ENCODE assay signal across 11 cellular contexts in the genomic region with DNA sequence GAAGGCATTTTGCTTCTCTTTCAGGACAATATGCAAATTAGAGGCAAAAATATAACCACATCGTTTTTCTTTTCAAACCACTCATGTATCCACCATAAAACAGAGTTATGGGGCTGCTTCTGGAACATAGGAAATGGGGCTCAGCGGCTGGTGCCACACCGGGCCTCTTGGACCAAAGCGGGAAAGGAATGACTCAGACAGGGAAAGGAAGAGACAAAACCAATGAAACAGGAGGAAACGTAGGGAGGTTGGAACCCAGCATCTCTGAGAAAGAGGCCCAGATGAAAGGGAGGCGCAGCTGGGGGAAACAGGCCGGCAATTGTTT. TPM values are rescaled to one million over a fixed set of nuclear protein-coding genes. Genes with fewer than 3 reads are reported as not detected.
DNase-seq lines count a peak whose midpoint lies in the region; ATAC-seq and TF ChIP-seq lines count a peak whose summit lies in the region.
"Had no signal": no experiment of that assay in that cellular context is flagged by ENCODE, and none has a peak within 500 bp of the region (broad histone marks: within the 10 kb centered on the region; RNA-seq: fewer than 3 reads in every experiment).

No MANE protein-coding gene starts in this region.

- H3K79me2 ChIP-seq in H9 (ENCODE audit: insufficient read depth, low read length), result no peaks in the 10 kb centered on the region

- H2BK120ac ChIP-seq in H9 (ENCODE audit: low read depth, low read length, poor library complexity, severe bottlenecking), result no peak overlapping the region

- peak overlapping the region in 1 of 2 experiments; percentile 2; a peak in 2 of 5 replicates for H3K4me3 Mint-ChIP-seq in H9
- H3K4me3 Mint-ChIP-seq: activated naive CD8-positive, alpha-beta T cell treated with anti-CD3 and anti-CD28 coated beads, Interleukin-2, amount 10 ng/mL, durations not matched to agents 7 days and 5 days had no signal

- 51% methylated on average over 7 of the region's 7 CpGs for WGBS in esophagus muscularis mucosa
- WGBS in prostate gland, result 39% methylated on average over 7 of the region's 7 CpGs
- WGBS in H9 (ENCODE audit: extremely low coverage, insufficient read length, low lambda C conversion rate), result no CpG with 5 or more reads among the region's 7 CpGs

- H3K4me2 ChIP-seq in BLaER1 treated with 17β-estradiol and CSF1 and Interleukin-3, amounts not matched to agents 10 nM and 100 nM, result peak overlapping the region; percentile 40 to 91 (median 77)
- no peak overlapping the region for H3K4me2 ChIP-seq in H9 (ENCODE audit: insufficient read depth, insufficient read length, low read length)

- H3K23ac ChIP-seq in H9 (ENCODE audit: insufficient read length, low read depth, low read length), result no peak overlapping the region

- no peak overlapping the region for H2BK15ac ChIP-seq in H9 (ENCODE audit: low read depth, low read length)

- TF ChIP-seq CTCF in esophagus muscularis mucosa (IDR thresholded peaks at IDR 0.05), result no peak
- no peak for TF ChIP-seq CTCF in prostate gland (IDR thresholded peaks at IDR 0.05)
- no peak for TF ChIP-seq CTCF in H9 (conservative IDR thresholded peaks at IDR 0.05)

- no peak overlapping the region; the same call in 1 of the 2 replicates for H3K14ac ChIP-seq in H9 (ENCODE audit: insufficient read depth, low read length)

- no peak overlapping the region for H2BK12ac ChIP-seq in H9 (ENCODE audit: insufficient read length, low read depth, low read length)

- H4K5ac ChIP-seq in H9 (ENCODE audit: insufficient read length, low read depth, low read length), result no peak overlapping the region

- H4K8ac ChIP-seq in H9 (replicated peaks; ENCODE audit: insufficient read length, low read depth, low read length), result no peak overlapping the region

- H3K9me3 ChIP-seq in BLaER1 treated with 17β-estradiol and CSF1 and Interleukin-3, amounts not matched to agents 10 nM and 100 nM (replicated peaks in 1 of 11), result no peaks in the 10 kb centered on the region
- no peaks in the 10 kb centered on the region for H3K9me3 ChIP-seq in esophagus muscularis mucosa
- H3K9me3 ChIP-seq in prostate gland, result no peaks in the 10 kb centered on the region
- no peaks in the 10 kb centered on the region for H3K9me3 ChIP-seq in H9 (ENCODE audit: control insufficient read depth, low read depth, low read length)

- peaks cover 0 to 17% (median 0%) of the 10 kb centered on the region in 11 experiments; a peak in 3 of 22 replicates for H3K27me3 ChIP-seq in BLaER1 treated with 17β-estradiol and CSF1 and Interleukin-3, amounts not matched to agents 10 nM and 100 nM
- no peaks in the 10 kb centered on the region for H3K27me3 ChIP-seq in esophagus muscularis mucosa
- H3K27me3 ChIP-seq in prostate gland (replicated peaks; ENCODE audit: insufficient read depth), result no peaks in the 10 kb centered on the region
- no peaks in the 10 kb centered on the region; the same call in 1 of the 2 replicates for H3K27me3 ChIP-seq in H9 (ENCODE audit: insufficient read depth, low read length)

- no peaks in the 10 kb centered on the region for H3K79me1 ChIP-seq in H9 (ENCODE audit: insufficient read depth, low read depth, low read length, poor library complexity, severe bottlenecking)

- no peaks in the 10 kb centered on the region for H3K23me2 ChIP-seq in H9 (ENCODE audit: insufficient read length, low read depth, low read length, poor library complexity, severe bottlenecking)

- intact Hi-C loops in esophagus muscularis mucosa (cut with DNase I), result no loop called here
- intact Hi-C loops in prostate gland (cut with DNase I), result loop anchor here (5.0 kb wide), 1 partner anchor 34 kb away; no protein-coding TSS in a partner anchor

- DNase-seq in esophagus muscularis mucosa (ENCODE audit: extremely low spot score) (no peak), prostate gland (ENCODE audit: low spot score) (no peak), NCI-H2029 treated with DMSO at 0.1 percent for 48 hours (lab: John Stamatoyannopoulos, UW) (no peak), H9 (no peak)
- no peak for DNase-seq in stimulated activated CD4-positive, alpha-beta T cell treated with anti-CD3 and anti-CD28 coated beads, Interleukin-2, amount 100 ng/mL, for 24 hours
- DNase-seq: activated naive CD8-positive, alpha-beta T cell treated with anti-CD3 and anti-CD28 coated beads, Interleukin-2, amount 10 ng/mL, durations not matched to agents 7 days and 5 days; AML-193; SIG-M5 had no signal

- no peak overlapping the region for H2BK20ac ChIP-seq in H9 (ENCODE audit: low read depth, low read length, poor library complexity, severe bottlenecking)

- H4K20me1 ChIP-seq in BLaER1 treated with 17β-estradiol and CSF1 and Interleukin-3, amounts not matched to agents 10 nM and 100 nM, result peaks cover 0 to 42% (median 7%) of the 10 kb centered on the region in 11 experiments; a peak in 9 of 22 replicates
- H4K20me1 ChIP-seq in H9 (ENCODE audit: control insufficient read depth, insufficient read depth, insufficient read length), result no peaks in the 10 kb centered on the region

- H3K4ac ChIP-seq in H9 (ENCODE audit: low read depth, low read length), result no peak overlapping the region

- no peaks in the 10 kb centered on the region; a peak in 1 of 7 replicates for H3K36me3 Mint-ChIP-seq in H9 (ENCODE audit: insufficient read depth in 1 of 3, low read depth in 3 of 3)
- H3K36me3 Mint-ChIP-seq: activated naive CD8-positive, alpha-beta T cell treated with anti-CD3 and anti-CD28 coated beads, Interleukin-2, amount 10 ng/mL, durations not matched to agents 7 days and 5 days had no signal

- peak overlapping the region in 1 of 11 experiments; percentile 35; a peak in 1 of 22 replicates for H3K9ac ChIP-seq in BLaER1 treated with 17β-estradiol and CSF1 and Interleukin-3, amounts not matched to agents 10 nM and 100 nM
- H3K9ac ChIP-seq in H9 (ENCODE audit: extremely low read depth, insufficient read length, low read length), result no peak overlapping the region

- H3K18ac ChIP-seq in H9 (ENCODE audit: insufficient read length, low read depth, low read length), result no peak overlapping the region

- peak overlapping the region in 1 of 3 experiments; percentile 46; a peak in 1 of 7 replicates for H3K27ac Mint-ChIP-seq in H9
- H3K27ac Mint-ChIP-seq: activated naive CD8-positive, alpha-beta T cell treated with anti-CD3 and anti-CD28 coated beads, Interleukin-2, amount 10 ng/mL, durations not matched to agents 7 days and 5 days had no signal

- H3K27ac ChIP-seq in BLaER1 treated with 17β-estradiol and CSF1 and Interleukin-3, amounts not matched to agents 10 nM and 100 nM, result no peak overlapping the region
- peak overlapping the region; percentile 98 to 100 (median 100) for H3K27ac ChIP-seq in esophagus muscularis mucosa (replicated peaks in 1 of 4)
- peak overlapping the region; percentile 70 to 76 for H3K27ac ChIP-seq in prostate gland
- no peak overlapping the region for H3K27ac ChIP-seq in H9 (ENCODE audit: insufficient read length, low read depth, low read length)

- no peak overlapping the region for H3T11ph ChIP-seq in H9 (ENCODE audit: low read length)

- H3K27me3 Mint-ChIP-seq in H9 (ENCODE audit: low read depth), result peaks cover 80% of the 10 kb centered on the region

- no peaks in the 10 kb centered on the region for H3K9me3 Mint-ChIP-seq in H9

- no peak overlapping the region for H3K56ac ChIP-seq in H9 (ENCODE audit: insufficient read length, low read depth, low read length)

- no peak for TF ChIP-seq POLR2A in esophagus muscularis mucosa (IDR thresholded peaks at IDR 0.05; ENCODE audit: low read depth)
- TF ChIP-seq POLR2A in prostate gland (IDR thresholded peaks at IDR 0.05), result no peak

- no peak overlapping the region for H2BK5ac ChIP-seq in H9 (ENCODE audit: insufficient read length, low read length)

- H4K91ac ChIP-seq in H9 (ENCODE audit: insufficient read length, low read depth, low read length), result no peak overlapping the region

- H3K4me1 Mint-ChIP-seq in H9, result peaks cover 27 to 47% of the 10 kb centered on the region in 2 experiments

- H2AFZ ChIP-seq in H9 (ENCODE audit: low read length), result no peak overlapping the region

- no peak overlapping the region for H3K4me3 ChIP-seq in BLaER1 treated with 17β-estradiol and CSF1 and Interleukin-3, amounts not matched to agents 10 nM and 100 nM
- H3K4me3 ChIP-seq in esophagus muscularis mucosa (no peak overlapping the region), prostate gland (no peak overlapping the region)

- peaks cover 46 to 66% (median 55%) of the 10 kb centered on the region in 10 experiments for H3K4me1 ChIP-seq in BLaER1 treated with 17β-estradiol and CSF1 and Interleukin-3, amounts not matched to agents 10 nM and 100 nM
- H3K4me1 ChIP-seq in esophagus muscularis mucosa (peaks cover 90 to 100% (median 99%) of the 10 kb centered on the region in 4 donors), prostate gland (replicated peaks) (peaks cover 37% of the 10 kb centered on the region), H9 (ENCODE audit: insufficient read depth, low read length) (no peaks in the 10 kb centered on the region)

- ATAC-seq in HG02973 (IDR thresholded peaks at IDR 0.05; ENCODE audit: unreplicated experiment), result no peak

- H2AK5ac ChIP-seq in H9 (ENCODE audit: insufficient read length, low read length), result no peak overlapping the region

- TF ChIP-seq EP300 in esophagus muscularis mucosa (IDR thresholded peaks at IDR 0.05), result no peak

- H3K36me3 ChIP-seq in BLaER1 treated with 17β-estradiol and CSF1 and Interleukin-3, amounts not matched to agents 10 nM and 100 nM, result no peaks in the 10 kb centered on the region; a peak in 1 of 22 replicates
- H3K36me3 ChIP-seq in esophagus muscularis mucosa (no peaks in the 10 kb centered on the region), prostate gland (no peaks in the 10 kb centered on the region)

TF ChIP-seq in PFSK-1, 5 proteins besides CTCF, POLR2A, EP300 and RAD21 (continues in another document):
- TF ChIP-seq TAF1 (IDR thresholded peaks at IDR 0.05; ENCODE audit: borderline replicate concordance, insufficient read depth, low read length), result no peak
- 0 out of 2 replicates have a peak, but pooled peaks have one; percentile 58 for TF ChIP-seq SIN3A (IDR thresholded peaks at IDR 0.05; ENCODE audit: borderline replicate concordance, insufficient read depth, low read length)

RNA-seq across cellular contexts. Expression of a gene that starts 28.5 kb away (rescaled TPM):
- polyA plus RNA-seq in PFSK-1 (2012; ENCODE audit: insufficient read length, low read depth), result 47.2 TPM
- 10 to 100 TPM; 30.3 to 72.2 (median 51.2) TPM for total RNA-seq in esophagus muscularis mucosa
- total RNA-seq in prostate gland, result 10 to 100 TPM; 33.0 to 44.9 TPM
- 6.5 and 7.3 TPM in 2 replicates for total RNA-seq in H9 (2021)

Comparison
In these comparisons a context has a peak if more than half of its experiments do, and no peak if none do; other contexts are left out.
1. H3K27ac ChIP-seq: peak in esophagus muscularis mucosa (4 of 4) and prostate gland (2 of 2); none in BLaER1 treated with 17β-estradiol and CSF1 and Interleukin-3, amounts not matched to agents 10 nM and 100 nM (0 of 11) and H9 (single experiment).